ENCODE assay signal across 8 cellular contexts in genomic region chr14:58299665-58300202, GRCh38. TPM values are rescaled to one million over a fixed set of nuclear protein-coding genes. Genes with fewer than 3 reads are reported as not detected.
A peak's percentile ranks its signal among the peaks of the same experiment; 100 is the strongest.
DNase-seq lines count a peak whose midpoint lies in the region; TF ChIP-seq lines count a peak whose summit lies in the region.

No MANE protein-coding gene starts in this region.

- peak; percentile 26 for DNase-seq in NCI-H345 (lab: John Stamatoyannopoulos, UW)
- DNase-seq in NCI-H345 treated with DMSO at 0.1 percent for 48 hours (lab: John Stamatoyannopoulos, UW; ENCODE audit: unreplicated experiment): no peak
- no peak for DNase-seq in NT2/D1 (ENCODE audit: low read depth, low spot score)
- DNase-seq in chondrocyte (ENCODE audit: low spot score): no peak
- peak; percentile 47 for DNase-seq in medulla oblongata (ENCODE audit: extremely low spot score)
- no peak for DNase-seq in transverse colon
- no peak for DNase-seq in NK-92 (lab: John Stamatoyannopoulos, UW; ENCODE audit: unreplicated experiment)
- no peak for DNase-seq in SKM-1 treated with dmso at 0.1 percent for 144 hours (lab: John Stamatoyannopoulos, UW; ENCODE audit: unreplicated experiment)

- peaks cover 20% of the 10 kb centered on the region for H3K36me3 ChIP-seq in NT2/D1 (ENCODE audit: insufficient read depth, insufficient read length, low read length)
- peaks cover 0 to 15% (median 0%) of the 10 kb centered on the region in 4 donors for H3K36me3 ChIP-seq in transverse colon

- in situ Hi-C loops in transverse colon (cut with MboI; ENCODE audit: low pct_ligation_motif_present in 1 of 4, low pct_unique_long_range_greater_than_20kb in 1 of 4, low sequenced_read_pairs in 3 of 4): loop anchor here in 2 of 4 donors (10.0 kb wide), 1 partner anchor 55 kb away; the partner anchor contains the start of gene PSMA3 (in 2 of the 2)

- 1 to 3% methylated on average over 9 to 15 of the region's 15 CpGs for WGBS in transverse colon (ENCODE audit: low coverage in 1 of 2), 2 donors

- H3K4me3 Mint-ChIP-seq in chondrocyte (ENCODE audit: unreplicated experiment): peak overlapping the region; percentile 86

- peaks cover 12% of the 10 kb centered on the region for H3K36me3 Mint-ChIP-seq in chondrocyte (ENCODE audit: low read depth)

- H3K27ac Mint-ChIP-seq in chondrocyte (ENCODE audit: unreplicated experiment): peak overlapping the region; percentile 88

- peak overlapping the region; percentile 96 to 100 (median 98) for H3K27ac ChIP-seq in transverse colon

- H3K27me3 ChIP-seq in NT2/D1 (ENCODE audit: insufficient read depth, insufficient read length): no peaks in the 10 kb centered on the region
- H3K27me3 ChIP-seq in transverse colon: no peaks in the 10 kb centered on the region

- peak overlapping the region; percentile 89 for H3K9ac ChIP-seq in NT2/D1 (ENCODE audit: insufficient read length, low read depth)

- peaks cover 32% of the 10 kb centered on the region for H3K4me1 Mint-ChIP-seq in chondrocyte (ENCODE audit: low read depth)

- no peaks in the 10 kb centered on the region for H3K9me3 Mint-ChIP-seq in chondrocyte (ENCODE audit: low read depth)

- H3K4me1 ChIP-seq in NT2/D1 (ENCODE audit: insufficient read depth, insufficient read length) (no peaks in the 10 kb centered on the region), transverse colon (peaks cover 14 to 31% (median 20%) of the 10 kb centered on the region in 4 donors)

- no peaks in the 10 kb centered on the region for H3K27me3 Mint-ChIP-seq in chondrocyte (ENCODE audit: low read depth)

- H3K9me3 ChIP-seq in NT2/D1 (ENCODE audit: insufficient read depth, low read length) (no peaks in the 10 kb centered on the region), transverse colon (no peaks in the 10 kb centered on the region)

- TF ChIP-seq POLR2A in transverse colon (IDR thresholded peaks at IDR 0.05): no peak

- no peak for TF ChIP-seq EP300 in transverse colon (IDR thresholded peaks at IDR 0.05; ENCODE audit: low read depth)

- peak overlapping the region; percentile 76 for H3K4me3 ChIP-seq in NT2/D1 (ENCODE audit: insufficient read length, low read depth)
- H3K4me3 ChIP-seq in transverse colon: peak overlapping the region; percentile 77 to 94 (median 92)

- TF ChIP-seq CTCF in chondrocyte (IDR thresholded peaks at IDR 0.05) (no peak), transverse colon (IDR thresholded peaks at IDR 0.05) (no peak)

- intact Hi-C loops in transverse colon (cut with DNase I; ENCODE audit: low total_unique reads): loop anchor here (2.0 to 10.0 kb wide), 2 partner anchors 19 to 55 kb away; partner anchors contain the start of gene PSMA3

RNA-seq across cellular contexts. Expression of gene ARID4A, which starts 1.4 kb away (rescaled TPM):
- total RNA-seq in chondrocyte (14.0 to 23.7 TPM (median 19.1 TPM) in 3 replicates), transverse colon (10 to 100 TPM; 20.6 to 46.4 (median 22.6) TPM)

RNA-seq across cellular contexts. Expression of gene PSMA3, which starts 55.1 kb away (rescaled TPM):
- total RNA-seq in chondrocyte (132 to 162 TPM (median 136 TPM) in 3 replicates), transverse colon (10 to 100 TPM; 38.5 to 87.3 (median 80.3) TPM)

Comparison
In these comparisons a context has a peak if more than half of its experiments do, and no peak if none do; other contexts are left out.
1. DNase-seq: peak in NCI-H345 (single experiment) and medulla oblongata (single experiment); none in NCI-H345 treated with DMSO at 0.1 percent for 48 hours (single experiment), NT2/D1 (single experiment), chondrocyte (single experiment), transverse colon (single experiment), NK-92 (single experiment) and SKM-1 treated with dmso at 0.1 percent for 144 hours (single experiment).